Comparison of ENCODE assay signal across 7 cellular contexts in genomic region chr12:6567112-6567680, GRCh38. TPM values are rescaled to one million over a fixed set of nuclear protein-coding genes. Genes with fewer than 3 reads are reported as not detected.
DNase-seq lines count a peak whose midpoint lies in the region; ATAC-seq and TF ChIP-seq lines count a peak whose summit lies in the region.

No MANE protein-coding gene starts in this region.

- H3K9ac ChIP-seq in HCT116 (ENCODE audit: low read length), result peak overlapping the region; percentile 95

- peaks cover 6 to 15% of the 10 kb centered on the region in 2 experiments; a peak in 3 of 4 replicates for H3K4me1 ChIP-seq in HCT116 (ENCODE audit: control insufficient read depth in 1 of 2, insufficient read depth in 2 of 2, low read length in 2 of 2)
- H3K4me1 ChIP-seq in foreskin keratinocyte, result no peaks in the 10 kb centered on the region

- H3K79me2 ChIP-seq in HCT116 (ENCODE audit: insufficient read depth, low read length), result peaks cover 70% of the 10 kb centered on the region

- H2AFZ ChIP-seq in HCT116 (ENCODE audit: low read depth, low read length, poor library complexity, severe bottlenecking), result no peak overlapping the region

- no TSS peak for BruUV-seq in HCT116 (replicated peaks; lab: Mats Ljungman, UMichigan)

- peaks cover 60% of the 10 kb centered on the region for H3K4me1 Mint-ChIP-seq in stimulated activated effector memory CD8-positive, alpha-beta T cell treated with anti-CD3 and anti-CD28 coated beads, Interleukin-12 subunit alpha, Interleukin-12 subunit beta, amount 100 ng/mL, for 72 hours

- POLR2A ChIA-PET in HCT116 (lab: Charles Lee), result interaction anchor here (1.4 to 1.6 kb wide), 2 partner anchors 29 to 32 kb away, joined by 3 to 14 read pairs; partner anchors contain the start of gene GAPDH

- peaks cover 99% of the 10 kb centered on the region for H3K36me3 Mint-ChIP-seq in stimulated activated effector memory CD8-positive, alpha-beta T cell treated with anti-CD3 and anti-CD28 coated beads, Interleukin-12 subunit alpha, Interleukin-12 subunit beta, amount 100 ng/mL, for 72 hours

- H3K4me3 Mint-ChIP-seq in stimulated activated effector memory CD8-positive, alpha-beta T cell treated with anti-CD3 and anti-CD28 coated beads, Interleukin-12 subunit alpha, Interleukin-12 subunit beta, amount 100 ng/mL, for 72 hours, result peak overlapping the region; percentile 99

- no peaks in the 10 kb centered on the region; the same call in 1 of the 2 replicates for H4K20me1 ChIP-seq in HCT116 (ENCODE audit: insufficient read depth)

- no peak for TF ChIP-seq POLR2A in HCT116 (IDR thresholded peaks at IDR 0.05; ENCODE audit: borderline replicate concordance, extremely low read depth, insufficient read depth, insufficient read length)

- H3K27ac ChIP-seq in HCT116 (ENCODE audit: low read depth, low read length), result peak overlapping the region; percentile 81; the same call in 1 of the 2 replicates
- H3K27ac ChIP-seq in foreskin keratinocyte, result peak overlapping the region; percentile 33

- peak overlapping the region; percentile 78 for H3K4me2 ChIP-seq in HCT116 (ENCODE audit: low read length)

- no peak for TF ChIP-seq RAD21 in HCT116 (IDR thresholded peaks at IDR 0.05; ENCODE audit: low read depth)

- H3K9me2 ChIP-seq in HCT116 (ENCODE audit: insufficient read depth), result no peaks in the 10 kb centered on the region

- H3K27me3 ChIP-seq in HCT116 (ENCODE audit: insufficient read depth, low read length), result no peaks in the 10 kb centered on the region
- no peaks in the 10 kb centered on the region for H3K27me3 ChIP-seq in foreskin keratinocyte

- no peak for TF ChIP-seq CTCF in HCT116 (IDR thresholded peaks at IDR 0.05 in 2 of 3, conservative IDR thresholded peaks at IDR 0.05 in 1 of 3; ENCODE audit: borderline replicate concordance in 1 of 3, insufficient read depth in 1 of 3, low read depth in 2 of 3, low read length in 2 of 3)
- no peak for TF ChIP-seq CTCF in foreskin keratinocyte (conservative IDR thresholded peaks at IDR 0.05)

- peak overlapping the region; percentile 72 to 95 for H3K4me3 ChIP-seq in HCT116 (replicated peaks in 1 of 2; ENCODE audit: low read depth in 1 of 2, low read length in 2 of 2)

- CTCF ChIA-PET in HCT116 (lab: Charles Lee), result interaction anchor here (0.6 kb wide), 2 partner anchors 9 to 11 kb away, joined by 3 read pairs; partner anchors contain the start of gene IFFO1

- RAD21 ChIA-PET in HCT116 (lab: Charles Lee; ENCODE audit: low non-redundant PET in 1 of 2, low total read pairs in 2 of 2, uncharacterized antibody in 2 of 2, unreplicated experiment in 2 of 2), result no interaction called here

- H3K36me3 ChIP-seq in HCT116 (ENCODE audit: control insufficient read depth in 1 of 2, insufficient read depth in 2 of 2, low read length in 2 of 2), result peaks cover 37 to 60% of the 10 kb centered on the region in 2 experiments

- no peaks in the 10 kb centered on the region for H3K9me3 Mint-ChIP-seq in stimulated activated effector memory CD8-positive, alpha-beta T cell treated with anti-CD3 and anti-CD28 coated beads, Interleukin-12 subunit alpha, Interleukin-12 subunit beta, amount 100 ng/mL, for 72 hours

- H3K9me3 ChIP-seq in HCT116 (ENCODE audit: control insufficient read depth in 1 of 2, insufficient read depth in 1 of 2, low read depth in 1 of 2, low read length in 2 of 2), result no peaks in the 10 kb centered on the region

- ATAC-seq in HCT116 (no peak), SK-N-SH treated with all-trans-retinoic acid at 6 μM for 48 hours (peak; percentile 27), foreskin keratinocyte (no peak), GM21825 (IDR thresholded peaks at IDR 0.05; ENCODE audit: unreplicated experiment) (no peak)
- no peak for ATAC-seq in stimulated activated effector memory CD8-positive, alpha-beta T cell treated with anti-CD3 and anti-CD28 coated beads, Interleukin-12 subunit alpha, Interleukin-12 subunit beta, amount 100 ng/mL, for 72 hours

- DNase-seq in HCT116 (ENCODE audit: low read depth, low spot score) (no peak), foreskin keratinocyte (no peak), epidermal melanocyte (ENCODE audit: insufficient read length, low spot score) (no peak), C1 segment of cervical spinal cord (lab: John Stamatoyannopoulos, UW) (no peak)
- no peak for DNase-seq in stimulated activated effector memory CD8-positive, alpha-beta T cell treated with anti-CD3 and anti-CD28 coated beads, Interleukin-12 subunit alpha, Interleukin-12 subunit beta, amount 100 ng/mL, for 72 hours (ENCODE audit: low spot score in 2 of 2)

- intact Hi-C loops in HCT116 (cut with micrococcal nuclease), result loop anchor here (5.0 kb wide), 1 partner anchor 40 kb away; the partner anchor contains the start of gene CHD4

- peak overlapping the region; percentile 98 for H3K27ac Mint-ChIP-seq in stimulated activated effector memory CD8-positive, alpha-beta T cell treated with anti-CD3 and anti-CD28 coated beads, Interleukin-12 subunit alpha, Interleukin-12 subunit beta, amount 100 ng/mL, for 72 hours

TF ChIP-seq in HCT116, 20 proteins besides CTCF, POLR2A, EP300 and RAD21 (continues in another document):
- TF ChIP-seq CEBPB (IDR thresholded peaks at IDR 0.05; ENCODE audit: low read depth), result no peak
- TF ChIP-seq ATF3 (IDR thresholded peaks at IDR 0.05), result no peak
- no peak for TF ChIP-seq POLR2AphosphoS5 (IDR thresholded peaks at IDR 0.05; ENCODE audit: low read depth, low read length)
- no peak for TF ChIP-seq FOSL1 (IDR thresholded peaks at IDR 0.05; ENCODE audit: low read depth)
- no peak for TF ChIP-seq SRF (IDR thresholded peaks at IDR 0.05; ENCODE audit: low read depth)
- no peak for TF ChIP-seq ZFX (IDR thresholded peaks at IDR 0.05)
- no peak for TF ChIP-seq EZH2phosphoT487 (IDR thresholded peaks at IDR 0.05; ENCODE audit: borderline replicate concordance)
- no peak for TF ChIP-seq EGR1 (IDR thresholded peaks at IDR 0.05; ENCODE audit: low read depth)
- TF ChIP-seq EZH2 (IDR thresholded peaks at IDR 0.05), result no peak
- no peak for TF ChIP-seq YY1 (IDR thresholded peaks at IDR 0.05; ENCODE audit: extremely low read depth, insufficient replicate concordance, low read depth, low read length)

TF ChIP-seq in SK-N-SH treated with all-trans-retinoic acid at 6 μM for 48 hours, 23 proteins besides CTCF, POLR2A, EP300 and RAD21:
- TF ChIP-seq CSRNP3 (CRISPR knock-in tag; IDR thresholded peaks at IDR 0.05) (no peak), ZFP3 (CRISPR knock-in tag; IDR thresholded peaks at IDR 0.05) (no peak)

RNA-seq across cellular contexts. Expression of gene NOP2, which starts 0.9 kb away (rescaled TPM):
- total RNA-seq in HCT116 (2021; ENCODE audit: unreplicated experiment), result 108 TPM
- polyA plus RNA-seq in HCT116 (2012), result 72.5 and 78.0 TPM in 2 replicates
- total RNA-seq in foreskin keratinocyte, result 64.2 and 65.6 TPM in 2 replicates
- polyA plus RNA-seq in foreskin keratinocyte, result 46.8 and 61.1 TPM in 2 replicates

RNA-seq across cellular contexts. Expression of gene IFFO1, which starts 11.4 kb away (rescaled TPM):
- total RNA-seq in HCT116 (2021; ENCODE audit: unreplicated experiment), result 0.34 TPM
- 0.14 and 0.17 TPM in 2 replicates for polyA plus RNA-seq in HCT116 (2012)
- total RNA-seq in foreskin keratinocyte, result 1.7 and 2.7 TPM in 2 replicates
- 2.7 and 5.0 TPM in 2 replicates for polyA plus RNA-seq in foreskin keratinocyte

RNA-seq across cellular contexts. Expression of gene GAPDH, which starts 32.9 kb away (rescaled TPM):
- 5,901 TPM for total RNA-seq in HCT116 (2021; ENCODE audit: unreplicated experiment)
- polyA plus RNA-seq in HCT116 (2012), result 15,831 and 17,614 TPM in 2 replicates
- 6,442 and 6,736 TPM in 2 replicates for total RNA-seq in foreskin keratinocyte
- polyA plus RNA-seq in foreskin keratinocyte, result 7,678 and 8,217 TPM in 2 replicates

RNA-seq across cellular contexts. Expression of gene CHD4, which starts 40.0 kb away (rescaled TPM):
- total RNA-seq in HCT116 (2021; ENCODE audit: unreplicated experiment) (342 TPM), foreskin keratinocyte (156 and 174 TPM in 2 replicates)
- polyA plus RNA-seq in HCT116 (2012), result 163 and 189 TPM in 2 replicates
- polyA plus RNA-seq in foreskin keratinocyte, result 90.9 and 98.5 TPM in 2 replicates
